In the genomic region with DNA sequence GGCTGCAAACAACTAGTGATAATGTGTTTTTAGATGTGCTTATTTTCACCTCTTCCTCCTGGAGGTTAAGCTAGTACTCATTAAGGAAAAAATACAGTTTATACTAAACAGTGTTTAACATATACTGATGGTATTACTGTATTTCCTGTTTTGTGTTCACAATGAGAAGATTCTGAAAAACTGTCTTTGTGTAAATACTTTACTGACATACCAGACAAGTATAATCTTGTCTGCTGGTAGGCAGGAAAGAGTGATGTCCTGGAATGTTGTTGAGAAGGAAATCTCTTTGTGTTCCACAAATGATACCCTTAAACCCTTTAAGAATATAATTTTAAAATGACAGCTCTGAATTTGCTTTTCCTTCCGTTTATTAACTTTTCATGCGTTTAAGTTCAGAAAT, we compare ENCODE assay signal across 1 cellular context.
TF ChIP-seq lines count a peak whose summit lies in the region.

No MANE protein-coding gene starts in this region.

TF ChIP-seq in GM23338, 12 proteins besides CTCF, POLR2A, EP300 and RAD21 (continued from another document):
- TF ChIP-seq, protein P1, sequence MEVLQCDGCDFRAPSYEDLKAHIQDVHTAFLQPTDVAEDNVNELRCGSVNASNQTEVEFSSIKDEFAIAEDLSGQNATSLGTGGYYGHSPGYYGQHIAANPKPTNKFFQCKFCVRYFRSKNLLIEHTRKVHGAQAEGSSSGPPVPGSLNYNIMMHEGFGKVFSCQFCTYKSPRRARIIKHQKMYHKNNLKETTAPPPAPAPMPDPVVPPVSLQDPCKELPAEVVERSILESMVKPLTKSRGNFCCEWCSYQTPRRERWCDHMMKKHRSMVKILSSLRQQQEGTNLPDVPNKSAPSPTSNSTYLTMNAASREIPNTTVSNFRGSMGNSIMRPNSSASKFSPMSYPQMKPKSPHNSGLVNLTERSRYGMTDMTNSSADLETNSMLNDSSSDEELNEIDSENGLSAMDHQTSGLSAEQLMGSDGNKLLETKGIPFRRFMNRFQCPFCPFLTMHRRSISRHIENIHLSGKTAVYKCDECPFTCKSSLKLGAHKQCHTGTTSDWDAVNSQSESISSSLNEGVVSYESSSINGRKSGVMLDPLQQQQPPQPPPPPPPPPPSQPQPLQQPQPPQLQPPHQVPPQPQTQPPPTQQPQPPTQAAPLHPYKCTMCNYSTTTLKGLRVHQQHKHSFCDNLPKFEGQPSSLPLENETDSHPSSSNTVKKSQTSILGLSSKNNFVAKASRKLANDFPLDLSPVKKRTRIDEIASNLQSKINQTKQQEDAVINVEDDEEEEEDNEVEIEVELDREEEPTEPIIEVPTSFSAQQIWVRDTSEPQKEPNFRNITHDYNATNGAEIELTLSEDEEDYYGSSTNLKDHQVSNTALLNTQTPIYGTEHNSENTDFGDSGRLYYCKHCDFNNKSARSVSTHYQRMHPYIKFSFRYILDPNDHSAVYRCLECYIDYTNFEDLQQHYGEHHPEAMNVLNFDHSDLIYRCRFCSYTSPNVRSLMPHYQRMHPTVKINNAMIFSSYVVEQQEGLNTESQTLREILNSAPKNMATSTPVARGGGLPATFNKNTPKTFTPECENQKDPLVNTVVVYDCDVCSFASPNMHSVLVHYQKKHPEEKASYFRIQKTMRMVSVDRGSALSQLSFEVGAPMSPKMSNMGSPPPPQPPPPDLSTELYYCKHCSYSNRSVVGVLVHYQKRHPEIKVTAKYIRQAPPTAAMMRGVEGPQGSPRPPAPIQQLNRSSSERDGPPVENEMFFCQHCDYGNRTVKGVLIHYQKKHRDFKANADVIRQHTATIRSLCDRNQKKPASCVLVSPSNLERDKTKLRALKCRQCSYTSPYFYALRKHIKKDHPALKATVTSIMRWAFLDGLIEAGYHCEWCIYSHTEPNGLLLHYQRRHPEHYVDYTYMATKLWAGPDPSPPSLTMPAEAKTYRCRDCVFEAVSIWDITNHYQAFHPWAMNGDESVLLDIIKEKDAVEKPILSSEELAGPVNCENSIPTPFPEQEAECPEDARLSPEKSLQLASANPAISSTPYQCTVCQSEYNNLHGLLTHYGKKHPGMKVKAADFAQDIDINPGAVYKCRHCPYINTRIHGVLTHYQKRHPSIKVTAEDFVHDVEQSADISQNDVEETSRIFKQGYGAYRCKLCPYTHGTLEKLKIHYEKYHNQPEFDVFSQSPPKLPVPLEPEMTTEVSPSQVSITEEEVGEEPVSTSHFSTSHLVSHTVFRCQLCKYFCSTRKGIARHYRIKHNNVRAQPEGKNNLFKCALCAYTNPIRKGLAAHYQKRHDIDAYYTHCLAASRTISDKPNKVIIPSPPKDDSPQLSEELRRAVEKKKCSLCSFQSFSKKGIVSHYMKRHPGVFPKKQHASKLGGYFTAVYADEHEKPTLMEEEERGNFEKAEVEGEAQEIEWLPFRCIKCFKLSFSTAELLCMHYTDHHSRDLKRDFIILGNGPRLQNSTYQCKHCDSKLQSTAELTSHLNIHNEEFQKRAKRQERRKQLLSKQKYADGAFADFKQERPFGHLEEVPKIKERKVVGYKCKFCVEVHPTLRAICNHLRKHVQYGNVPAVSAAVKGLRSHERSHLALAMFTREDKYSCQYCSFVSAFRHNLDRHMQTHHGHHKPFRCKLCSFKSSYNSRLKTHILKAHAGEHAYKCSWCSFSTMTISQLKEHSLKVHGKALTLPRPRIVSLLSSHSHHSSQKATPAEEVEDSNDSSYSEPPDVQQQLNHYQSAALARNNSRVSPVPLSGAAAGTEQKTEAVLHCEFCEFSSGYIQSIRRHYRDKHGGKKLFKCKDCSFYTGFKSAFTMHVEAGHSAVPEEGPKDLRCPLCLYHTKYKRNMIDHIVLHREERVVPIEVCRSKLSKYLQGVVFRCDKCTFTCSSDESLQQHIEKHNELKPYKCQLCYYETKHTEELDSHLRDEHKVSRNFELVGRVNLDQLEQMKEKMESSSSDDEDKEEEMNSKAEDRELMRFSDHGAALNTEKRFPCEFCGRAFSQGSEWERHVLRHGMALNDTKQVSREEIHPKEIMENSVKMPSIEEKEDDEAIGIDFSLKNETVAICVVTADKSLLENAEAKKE (CRISPR knock-in tag; IDR thresholded peaks at IDR 0.05) = no peak
- TF ChIP-seq ZNF331 (CRISPR knock-in tag; IDR thresholded peaks at IDR 0.05; ENCODE audit: low read depth) = no peak
- TF ChIP-seq STAT1 (IDR thresholded peaks at IDR 0.05; ENCODE audit: unreplicated experiment) = no peak
- TF ChIP-seq, protein P2, sequence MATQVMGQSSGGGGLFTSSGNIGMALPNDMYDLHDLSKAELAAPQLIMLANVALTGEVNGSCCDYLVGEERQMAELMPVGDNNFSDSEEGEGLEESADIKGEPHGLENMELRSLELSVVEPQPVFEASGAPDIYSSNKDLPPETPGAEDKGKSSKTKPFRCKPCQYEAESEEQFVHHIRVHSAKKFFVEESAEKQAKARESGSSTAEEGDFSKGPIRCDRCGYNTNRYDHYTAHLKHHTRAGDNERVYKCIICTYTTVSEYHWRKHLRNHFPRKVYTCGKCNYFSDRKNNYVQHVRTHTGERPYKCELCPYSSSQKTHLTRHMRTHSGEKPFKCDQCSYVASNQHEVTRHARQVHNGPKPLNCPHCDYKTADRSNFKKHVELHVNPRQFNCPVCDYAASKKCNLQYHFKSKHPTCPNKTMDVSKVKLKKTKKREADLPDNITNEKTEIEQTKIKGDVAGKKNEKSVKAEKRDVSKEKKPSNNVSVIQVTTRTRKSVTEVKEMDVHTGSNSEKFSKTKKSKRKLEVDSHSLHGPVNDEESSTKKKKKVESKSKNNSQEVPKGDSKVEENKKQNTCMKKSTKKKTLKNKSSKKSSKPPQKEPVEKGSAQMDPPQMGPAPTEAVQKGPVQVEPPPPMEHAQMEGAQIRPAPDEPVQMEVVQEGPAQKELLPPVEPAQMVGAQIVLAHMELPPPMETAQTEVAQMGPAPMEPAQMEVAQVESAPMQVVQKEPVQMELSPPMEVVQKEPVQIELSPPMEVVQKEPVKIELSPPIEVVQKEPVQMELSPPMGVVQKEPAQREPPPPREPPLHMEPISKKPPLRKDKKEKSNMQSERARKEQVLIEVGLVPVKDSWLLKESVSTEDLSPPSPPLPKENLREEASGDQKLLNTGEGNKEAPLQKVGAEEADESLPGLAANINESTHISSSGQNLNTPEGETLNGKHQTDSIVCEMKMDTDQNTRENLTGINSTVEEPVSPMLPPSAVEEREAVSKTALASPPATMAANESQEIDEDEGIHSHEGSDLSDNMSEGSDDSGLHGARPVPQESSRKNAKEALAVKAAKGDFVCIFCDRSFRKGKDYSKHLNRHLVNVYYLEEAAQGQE (IDR thresholded peaks at IDR 0.05; ENCODE audit: unreplicated experiment) = no peak
- no peak for TF ChIP-seq CREB1 (CRISPR knock-in tag; IDR thresholded peaks at IDR 0.05; ENCODE audit: low read depth)
- TF ChIP-seq POLR2AphosphoS5 (IDR thresholded peaks at IDR 0.05; ENCODE audit: low read depth) = no peak
- no peak for TF ChIP-seq ZNF114 (CRISPR knock-in tag; IDR thresholded peaks at IDR 0.05)
- TF ChIP-seq NANOG (IDR thresholded peaks at IDR 0.05; ENCODE audit: borderline replicate concordance) = no peak
- TF ChIP-seq JUNB (IDR thresholded peaks at IDR 0.05; ENCODE audit: unreplicated experiment) = no peak
TF ChIP-seq in GM23338: peak in this region for 0.
